In genomic region chr11:67583319-67584204, GRCh38 we compare ENCODE assay signal across 8 cellular contexts. TPM values are rescaled to one million over a fixed set of nuclear protein-coding genes. Genes with fewer than 3 reads are reported as not detected.
DNase-seq lines count a peak whose midpoint lies in the region; ATAC-seq lines count a peak whose summit lies in the region.

Gene GSTP1 (plus strand): TSS chr11:67583812. CDS start chr11:67583844, 32 bp downstream.

- ATAC-seq in HG02970 (IDR thresholded peaks at IDR 0.05; ENCODE audit: low FRiP score, unreplicated experiment), result peak; percentile 56

- no peaks in the 10 kb centered on the region for H3K9me3 ChIP-seq in ectodermal cell (ENCODE audit: control insufficient read depth, low read length)

- H3K27me3 ChIP-seq in ectodermal cell (ENCODE audit: control insufficient read depth, insufficient read depth, low read length, poor library complexity, severe bottlenecking), result peaks cover 13% of the 10 kb centered on the region

- POLR2A ChIA-PET in activated CD4-positive, alpha-beta memory T cell treated with anti-CD3 and anti-CD28 coated beads, Interleukin-2, amount 10 ng/mL, durations not matched to agents 7 days and 5 days (lab: Charles Lee), result interaction anchor here (0.8 to 1.7 kb wide), 5 partner anchors 24 to 231 kb away, joined by 3 to 7 read pairs (median 3); partner anchors contain the start of gene ACY3

- peak within 1 kb of the TSS; percentile 78 for H3K4me3 ChIP-seq in ectodermal cell (ENCODE audit: insufficient read depth, low read depth, low read length)

- H3K4me1 Mint-ChIP-seq in activated CD4-positive, alpha-beta memory T cell treated with anti-CD3 and anti-CD28 coated beads, Interleukin-2, amount 10 ng/mL, durations not matched to agents 7 days and 5 days, result peaks cover 50% of the 10 kb centered on the region

- H3K36me3 Mint-ChIP-seq in activated CD4-positive, alpha-beta memory T cell treated with anti-CD3 and anti-CD28 coated beads, Interleukin-2, amount 10 ng/mL, durations not matched to agents 7 days and 5 days (ENCODE audit: low read depth), result peaks cover 29% of the 10 kb centered on the region

- no peaks in the 10 kb centered on the region for H3K9me3 Mint-ChIP-seq in activated CD4-positive, alpha-beta memory T cell treated with anti-CD3 and anti-CD28 coated beads, Interleukin-2, amount 10 ng/mL, durations not matched to agents 7 days and 5 days

- peaks cover 12% of the 10 kb centered on the region for H3K36me3 ChIP-seq in ectodermal cell (ENCODE audit: control insufficient read depth, insufficient read depth, low read length)

- H3K4me1 ChIP-seq in ectodermal cell (ENCODE audit: control insufficient read depth, insufficient read depth, low read length), result peaks cover 13% of the 10 kb centered on the region

- DNase-seq in NK-92 treated with Interleukin-12 subunit alpha and Interleukin-12 subunit beta, amount 100 ng/mL, for 24 hours (lab: John Stamatoyannopoulos, UW), result peak; percentile 83
- DNase-seq in NK-92 (lab: John Stamatoyannopoulos, UW; ENCODE audit: unreplicated experiment) (no peak), NCI-H526 treated with DMSO at 0.1 percent for 48 hours (lab: John Stamatoyannopoulos, UW) (peak; percentile 86), lung microvascular endothelial cell (ENCODE audit: low read depth in 2 of 2) (peak; percentile 92 to 93)
- peak; percentile 77 for DNase-seq in activated CD4-positive, alpha-beta memory T cell treated with anti-CD3 and anti-CD28 coated beads, Interleukin-2, amount 10 ng/mL, durations not matched to agents 7 days and 5 days
- DNase-seq in stimulated activated CD4-positive, alpha-beta T cell treated with anti-CD3 and anti-CD28 coated beads, TNF-alpha, amount 100 ng/mL, for 4 hours (ENCODE audit: low read depth in 3 of 3), result peak; percentile 62 to 77 (median 62)

- CTCF ChIA-PET in activated CD4-positive, alpha-beta memory T cell treated with anti-CD3 and anti-CD28 coated beads, Interleukin-2, amount 10 ng/mL, durations not matched to agents 7 days and 5 days (lab: Charles Lee), result interaction anchor here (0.7 to 1.4 kb wide), 6 partner anchors 9 to 232 kb away, joined by 3 to 5 read pairs (median 4); no protein-coding TSS in a partner anchor

- H3K27ac Mint-ChIP-seq in activated CD4-positive, alpha-beta memory T cell treated with anti-CD3 and anti-CD28 coated beads, Interleukin-2, amount 10 ng/mL, durations not matched to agents 7 days and 5 days, result peak within 1 kb of the TSS; percentile 65

- H3K4me3 Mint-ChIP-seq in activated CD4-positive, alpha-beta memory T cell treated with anti-CD3 and anti-CD28 coated beads, Interleukin-2, amount 10 ng/mL, durations not matched to agents 7 days and 5 days, result peak within 1 kb of the TSS; percentile 91

- WGBS in ectodermal cell, 2 experiments, result 0 to 1% methylated on average over 76 of the region's 76 CpGs

- H3K27me3 Mint-ChIP-seq in activated CD4-positive, alpha-beta memory T cell treated with anti-CD3 and anti-CD28 coated beads, Interleukin-2, amount 10 ng/mL, durations not matched to agents 7 days and 5 days, result peaks cover 23% of the 10 kb centered on the region

- H3K27ac ChIP-seq in ectodermal cell (ENCODE audit: insufficient read depth, low read depth, low read length, poor library complexity, severe bottlenecking), result peak within 1 kb of the TSS; percentile 85

RNA-seq across cellular contexts. Expression of gene GSTP1, which starts in this region (rescaled TPM):
- total RNA-seq in activated CD4-positive, alpha-beta memory T cell treated with anti-CD3 and anti-CD28 coated beads, Interleukin-2, amount 10 ng/mL, durations not matched to agents 7 days and 5 days, result 100 to 1,000 TPM; 195 to 198 TPM
- 662 TPM for polyA plus RNA-seq in ectodermal cell (2013, experiment 1 of 4)
- 591 TPM for polyA plus RNA-seq in ectodermal cell (2013, experiment 2 of 4)
- polyA plus RNA-seq in ectodermal cell (2013, experiment 3 of 4), result 591 TPM
- polyA plus RNA-seq in ectodermal cell (2013, experiment 4 of 4), result 596 TPM
- 638 and 947 TPM in 2 replicates for total RNA-seq in lung microvascular endothelial cell
